Comparison of ENCODE assay signal across 1 cellular context in the genomic region with DNA sequence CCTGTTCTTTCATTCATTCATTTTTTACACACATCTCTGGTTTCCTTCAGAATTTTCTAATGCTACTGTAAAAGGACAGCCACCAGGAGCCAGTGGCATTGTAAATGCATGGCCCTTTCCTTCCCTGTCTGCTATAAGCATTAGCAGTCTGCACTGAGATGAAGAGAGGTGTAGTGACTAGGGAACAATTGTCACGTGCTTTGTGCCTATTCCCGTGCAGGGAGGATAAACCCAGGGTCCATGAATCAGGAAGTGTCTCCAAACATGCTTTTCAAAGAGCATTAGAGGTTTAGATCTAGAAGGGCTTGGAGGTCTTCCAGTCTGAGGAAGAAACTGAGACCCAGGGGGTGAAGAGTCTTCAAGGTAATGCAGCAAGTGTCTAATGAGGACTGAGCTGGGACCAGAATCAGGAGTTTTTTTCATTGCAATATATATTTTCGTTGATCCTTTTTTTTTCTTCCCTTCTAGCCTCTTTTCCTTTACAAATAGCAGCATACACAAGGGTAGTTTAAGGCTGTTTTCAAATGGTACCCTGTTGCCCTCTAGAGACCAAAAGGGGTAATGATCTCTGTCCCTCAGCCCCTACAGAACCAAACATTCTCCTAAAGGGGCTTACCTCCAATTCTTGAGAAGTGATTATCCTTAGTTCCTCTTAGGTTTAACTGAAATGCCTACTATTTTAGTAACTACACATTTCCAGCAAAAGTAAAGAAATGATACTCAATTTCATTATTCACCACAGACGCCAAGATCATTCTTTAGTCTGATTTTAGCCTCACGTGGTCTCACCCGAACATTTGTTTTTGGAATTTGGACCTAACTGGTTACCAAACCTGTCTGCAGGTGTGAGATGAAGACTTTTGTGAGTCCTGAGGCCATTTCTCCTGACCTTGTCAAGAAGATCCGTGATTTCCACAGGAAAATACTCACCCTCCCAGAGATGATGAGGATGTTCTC.
TF ChIP-seq lines count a peak whose summit lies in the region.

No MANE protein-coding gene starts in this region.

TF ChIP-seq in H1, 55 proteins besides CTCF, POLR2A, EP300 and RAD21:
- TF ChIP-seq, protein P1, sequence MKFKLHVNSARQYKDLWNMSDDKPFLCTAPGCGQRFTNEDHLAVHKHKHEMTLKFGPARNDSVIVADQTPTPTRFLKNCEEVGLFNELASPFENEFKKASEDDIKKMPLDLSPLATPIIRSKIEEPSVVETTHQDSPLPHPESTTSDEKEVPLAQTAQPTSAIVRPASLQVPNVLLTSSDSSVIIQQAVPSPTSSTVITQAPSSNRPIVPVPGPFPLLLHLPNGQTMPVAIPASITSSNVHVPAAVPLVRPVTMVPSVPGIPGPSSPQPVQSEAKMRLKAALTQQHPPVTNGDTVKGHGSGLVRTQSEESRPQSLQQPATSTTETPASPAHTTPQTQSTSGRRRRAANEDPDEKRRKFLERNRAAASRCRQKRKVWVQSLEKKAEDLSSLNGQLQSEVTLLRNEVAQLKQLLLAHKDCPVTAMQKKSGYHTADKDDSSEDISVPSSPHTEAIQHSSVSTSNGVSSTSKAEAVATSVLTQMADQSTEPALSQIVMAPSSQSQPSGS (IDR thresholded peaks at IDR 0.05; ENCODE audit: low read length): no peak
- TF ChIP-seq TBP (IDR thresholded peaks at IDR 0.05; ENCODE audit: low read depth, low read length) (no peak), TCF12 (IDR thresholded peaks at IDR 0.05; ENCODE audit: low read depth, low read length) (no peak)
- TF ChIP-seq, protein P2, sequence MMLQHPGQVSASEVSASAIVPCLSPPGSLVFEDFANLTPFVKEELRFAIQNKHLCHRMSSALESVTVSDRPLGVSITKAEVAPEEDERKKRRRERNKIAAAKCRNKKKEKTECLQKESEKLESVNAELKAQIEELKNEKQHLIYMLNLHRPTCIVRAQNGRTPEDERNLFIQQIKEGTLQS (IDR thresholded peaks at IDR 0.05; ENCODE audit: insufficient read depth, low read depth, low read length): no peak
- TF ChIP-seq, protein P3, sequence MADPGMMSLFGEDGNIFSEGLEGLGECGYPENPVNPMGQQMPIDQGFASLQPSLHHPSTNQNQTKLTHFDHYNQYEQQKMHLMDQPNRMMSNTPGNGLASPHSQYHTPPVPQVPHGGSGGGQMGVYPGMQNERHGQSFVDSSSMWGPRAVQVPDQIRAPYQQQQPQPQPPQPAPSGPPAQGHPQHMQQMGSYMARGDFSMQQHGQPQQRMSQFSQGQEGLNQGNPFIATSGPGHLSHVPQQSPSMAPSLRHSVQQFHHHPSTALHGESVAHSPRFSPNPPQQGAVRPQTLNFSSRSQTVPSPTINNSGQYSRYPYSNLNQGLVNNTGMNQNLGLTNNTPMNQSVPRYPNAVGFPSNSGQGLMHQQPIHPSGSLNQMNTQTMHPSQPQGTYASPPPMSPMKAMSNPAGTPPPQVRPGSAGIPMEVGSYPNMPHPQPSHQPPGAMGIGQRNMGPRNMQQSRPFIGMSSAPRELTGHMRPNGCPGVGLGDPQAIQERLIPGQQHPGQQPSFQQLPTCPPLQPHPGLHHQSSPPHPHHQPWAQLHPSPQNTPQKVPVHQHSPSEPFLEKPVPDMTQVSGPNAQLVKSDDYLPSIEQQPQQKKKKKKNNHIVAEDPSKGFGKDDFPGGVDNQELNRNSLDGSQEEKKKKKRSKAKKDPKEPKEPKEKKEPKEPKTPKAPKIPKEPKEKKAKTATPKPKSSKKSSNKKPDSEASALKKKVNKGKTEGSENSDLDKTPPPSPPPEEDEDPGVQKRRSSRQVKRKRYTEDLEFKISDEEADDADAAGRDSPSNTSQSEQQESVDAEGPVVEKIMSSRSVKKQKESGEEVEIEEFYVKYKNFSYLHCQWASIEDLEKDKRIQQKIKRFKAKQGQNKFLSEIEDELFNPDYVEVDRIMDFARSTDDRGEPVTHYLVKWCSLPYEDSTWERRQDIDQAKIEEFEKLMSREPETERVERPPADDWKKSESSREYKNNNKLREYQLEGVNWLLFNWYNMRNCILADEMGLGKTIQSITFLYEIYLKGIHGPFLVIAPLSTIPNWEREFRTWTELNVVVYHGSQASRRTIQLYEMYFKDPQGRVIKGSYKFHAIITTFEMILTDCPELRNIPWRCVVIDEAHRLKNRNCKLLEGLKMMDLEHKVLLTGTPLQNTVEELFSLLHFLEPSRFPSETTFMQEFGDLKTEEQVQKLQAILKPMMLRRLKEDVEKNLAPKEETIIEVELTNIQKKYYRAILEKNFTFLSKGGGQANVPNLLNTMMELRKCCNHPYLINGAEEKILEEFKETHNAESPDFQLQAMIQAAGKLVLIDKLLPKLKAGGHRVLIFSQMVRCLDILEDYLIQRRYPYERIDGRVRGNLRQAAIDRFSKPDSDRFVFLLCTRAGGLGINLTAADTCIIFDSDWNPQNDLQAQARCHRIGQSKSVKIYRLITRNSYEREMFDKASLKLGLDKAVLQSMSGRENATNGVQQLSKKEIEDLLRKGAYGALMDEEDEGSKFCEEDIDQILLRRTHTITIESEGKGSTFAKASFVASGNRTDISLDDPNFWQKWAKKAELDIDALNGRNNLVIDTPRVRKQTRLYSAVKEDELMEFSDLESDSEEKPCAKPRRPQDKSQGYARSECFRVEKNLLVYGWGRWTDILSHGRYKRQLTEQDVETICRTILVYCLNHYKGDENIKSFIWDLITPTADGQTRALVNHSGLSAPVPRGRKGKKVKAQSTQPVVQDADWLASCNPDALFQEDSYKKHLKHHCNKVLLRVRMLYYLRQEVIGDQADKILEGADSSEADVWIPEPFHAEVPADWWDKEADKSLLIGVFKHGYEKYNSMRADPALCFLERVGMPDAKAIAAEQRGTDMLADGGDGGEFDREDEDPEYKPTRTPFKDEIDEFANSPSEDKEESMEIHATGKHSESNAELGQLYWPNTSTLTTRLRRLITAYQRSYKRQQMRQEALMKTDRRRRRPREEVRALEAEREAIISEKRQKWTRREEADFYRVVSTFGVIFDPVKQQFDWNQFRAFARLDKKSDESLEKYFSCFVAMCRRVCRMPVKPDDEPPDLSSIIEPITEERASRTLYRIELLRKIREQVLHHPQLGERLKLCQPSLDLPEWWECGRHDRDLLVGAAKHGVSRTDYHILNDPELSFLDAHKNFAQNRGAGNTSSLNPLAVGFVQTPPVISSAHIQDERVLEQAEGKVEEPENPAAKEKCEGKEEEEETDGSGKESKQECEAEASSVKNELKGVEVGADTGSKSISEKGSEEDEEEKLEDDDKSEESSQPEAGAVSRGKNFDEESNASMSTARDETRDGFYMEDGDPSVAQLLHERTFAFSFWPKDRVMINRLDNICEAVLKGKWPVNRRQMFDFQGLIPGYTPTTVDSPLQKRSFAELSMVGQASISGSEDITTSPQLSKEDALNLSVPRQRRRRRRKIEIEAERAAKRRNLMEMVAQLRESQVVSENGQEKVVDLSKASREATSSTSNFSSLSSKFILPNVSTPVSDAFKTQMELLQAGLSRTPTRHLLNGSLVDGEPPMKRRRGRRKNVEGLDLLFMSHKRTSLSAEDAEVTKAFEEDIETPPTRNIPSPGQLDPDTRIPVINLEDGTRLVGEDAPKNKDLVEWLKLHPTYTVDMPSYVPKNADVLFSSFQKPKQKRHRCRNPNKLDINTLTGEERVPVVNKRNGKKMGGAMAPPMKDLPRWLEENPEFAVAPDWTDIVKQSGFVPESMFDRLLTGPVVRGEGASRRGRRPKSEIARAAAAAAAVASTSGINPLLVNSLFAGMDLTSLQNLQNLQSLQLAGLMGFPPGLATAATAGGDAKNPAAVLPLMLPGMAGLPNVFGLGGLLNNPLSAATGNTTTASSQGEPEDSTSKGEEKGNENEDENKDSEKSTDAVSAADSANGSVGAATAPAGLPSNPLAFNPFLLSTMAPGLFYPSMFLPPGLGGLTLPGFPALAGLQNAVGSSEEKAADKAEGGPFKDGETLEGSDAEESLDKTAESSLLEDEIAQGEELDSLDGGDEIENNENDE (IDR thresholded peaks at IDR 0.05; ENCODE audit: insufficient replicate concordance, low read length): no peak
TF ChIP-seq in H1: peak in this region for 0.
